19 cellular contexts compared by ENCODE assay signal in the genomic region with DNA sequence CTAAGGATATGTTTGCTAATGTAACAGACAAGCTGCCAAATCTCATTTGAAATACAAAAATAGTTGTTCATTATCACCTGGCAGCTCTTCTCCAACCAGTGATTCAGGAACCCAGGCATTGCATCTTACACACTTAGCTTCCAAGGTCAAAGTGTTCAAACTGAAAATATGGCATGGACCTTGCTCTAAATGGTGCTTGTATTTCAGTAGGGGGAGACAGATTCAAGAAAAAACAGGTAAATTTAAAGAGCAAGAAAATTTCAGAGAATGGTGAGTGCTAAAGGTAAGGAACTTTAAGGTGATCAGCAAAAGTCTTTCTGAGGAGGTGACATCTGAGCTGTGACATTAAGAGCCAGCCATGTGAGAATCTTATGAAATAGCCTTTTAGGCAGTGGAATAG.
DNase-seq lines count a peak whose midpoint lies in the region; ATAC-seq, FAIRE-seq and TF ChIP-seq lines count a peak whose summit lies in the region.
"Had no signal": no experiment of that assay in that cellular context is flagged by ENCODE, and none has a peak within 500 bp of the region (broad histone marks: within the 10 kb centered on the region; RNA-seq: fewer than 3 reads in every experiment).

No MANE protein-coding gene starts in this region.

- FAIRE-seq in K562 (lab: Jason Lieb, UNC) = no peak

- CTCF ChIA-PET in Caco-2 (lab: Charles Lee) = interaction anchor here (0.7 kb wide), 2 partner anchors 243 to 420 kb away, joined by 3 to 4 read pairs; no protein-coding TSS in a partner anchor
- CTCF ChIA-PET in K562 (lab: Yijun Ruan, JAX; ENCODE audit: low intra/inter-chr PET ratio) = interaction anchor here (0.6 to 1.8 kb wide), 2 partner anchors 228 to 230 kb away, joined by 3 to 8 read pairs; no protein-coding TSS in a partner anchor

- no peaks in the 10 kb centered on the region for H3K4me1 Mint-ChIP-seq in Caco-2 (ENCODE audit: low read depth, unreplicated experiment)
- H3K4me1 Mint-ChIP-seq: activated CD8-positive, alpha-beta memory T cell treated with anti-CD3 and anti-CD28 coated beads, Interleukin-2, amount 10 ng/mL, durations not matched to agents 7 days and 5 days; immature natural killer cell; mesothelial cell of epicardium; stimulated activated effector memory CD8-positive, alpha-beta T cell treated with anti-CD3 and anti-CD28 coated beads, Interleukin-12 subunit alpha, Interleukin-12 subunit beta, amount 100 ng/mL, for 72 hours had no signal

- no peaks in the 10 kb centered on the region for H3K9me3 ChIP-seq in Caco-2
- no peaks in the 10 kb centered on the region for H3K9me3 ChIP-seq in K562 (replicated peaks; ENCODE audit: control insufficient read depth, insufficient read depth, low read depth, low read length)
- no peaks in the 10 kb centered on the region for H3K9me3 ChIP-seq in adrenal gland (replicated peaks in 1 of 3)
- no peaks in the 10 kb centered on the region for H3K9me3 ChIP-seq in ascending aorta
- H3K9me3 ChIP-seq: BLaER1, neutrophil, upper lobe of right lung had no signal

- TF ChIP-seq CTCF in Caco-2 (IDR thresholded peaks at IDR 0.05; ENCODE audit: insufficient read depth in 1 of 2, low read depth in 1 of 2, low read length in 1 of 2, severe bottlenecking in 1 of 2, unreplicated experiment in 1 of 2) (peak; percentile 30 to 43), LNCAP (IDR thresholded peaks at IDR 0.05) (peak; percentile 13; the same call in 1 of the 2 replicates), K562 (IDR thresholded peaks at IDR 0.05 in 2 of 3, conservative IDR thresholded peaks at IDR 0.05 in 1 of 3; ENCODE audit: insufficient read depth in 2 of 3, low read depth in 1 of 3, low read length in 3 of 3) (peak in 2 of 3 experiments; percentile 15 to 40; a peak in 2 of 6 replicates), adrenal gland (IDR thresholded peaks at IDR 0.05) (no peak), ascending aorta (IDR thresholded peaks at IDR 0.05) (no peak)

- H3K27ac ChIP-seq in K562 (ENCODE audit: extremely low read depth, low read depth, low read length) (no peak overlapping the region), adrenal gland (no peak overlapping the region), ascending aorta (no peak overlapping the region)
- H3K27ac ChIP-seq: BLaER1, neutrophil, upper lobe of right lung had no signal

- peaks cover 12% of the 10 kb centered on the region for H3K27me3 Mint-ChIP-seq in Caco-2 (ENCODE audit: insufficient read depth, unreplicated experiment)

- H3K36me3 Mint-ChIP-seq in Caco-2 (ENCODE audit: insufficient read depth, unreplicated experiment) = no peaks in the 10 kb centered on the region
- H3K36me3 Mint-ChIP-seq: activated CD8-positive, alpha-beta memory T cell treated with anti-CD3 and anti-CD28 coated beads, Interleukin-2, amount 10 ng/mL, durations not matched to agents 7 days and 5 days; immature natural killer cell; mesothelial cell of epicardium; stimulated activated effector memory CD8-positive, alpha-beta T cell treated with anti-CD3 and anti-CD28 coated beads, Interleukin-12 subunit alpha, Interleukin-12 subunit beta, amount 100 ng/mL, for 72 hours had no signal

- H3K27ac Mint-ChIP-seq in Caco-2 (ENCODE audit: unreplicated experiment) = no peak overlapping the region
- H3K27ac Mint-ChIP-seq: activated CD8-positive, alpha-beta memory T cell treated with anti-CD3 and anti-CD28 coated beads, Interleukin-2, amount 10 ng/mL, durations not matched to agents 7 days and 5 days; IgD-negative memory B cell; immature natural killer cell; mesothelial cell of epicardium; stimulated activated effector memory CD8-positive, alpha-beta T cell treated with anti-CD3 and anti-CD28 coated beads, Interleukin-12 subunit alpha, Interleukin-12 subunit beta, amount 100 ng/mL, for 72 hours had no signal

- TF ChIP-seq POLR2A in K562 (conservative IDR thresholded peaks at IDR 0.05) (no peak), adrenal gland (IDR thresholded peaks at IDR 0.05) (no peak)

- no peak overlapping the region for H3K9ac ChIP-seq in K562 (ENCODE audit: insufficient read depth in 1 of 2, low read depth in 2 of 2, low read length in 2 of 2)
- H3K9ac ChIP-seq: BLaER1 had no signal

- H3K27me3 ChIP-seq in Caco-2 (replicated peaks; ENCODE audit: control insufficient read depth, insufficient read depth, low read length) (peaks cover 2% of the 10 kb centered on the region; the same call in 1 of the 2 replicates), K562 (ENCODE audit: control insufficient read depth in 2 of 2, insufficient read depth in 2 of 2, low read length in 2 of 2) (peaks cover 0 to 6% of the 10 kb centered on the region in 2 experiments; a peak in 2 of 5 replicates), adrenal gland (no peaks in the 10 kb centered on the region), ascending aorta (no peaks in the 10 kb centered on the region)
- H3K27me3 ChIP-seq: BLaER1, upper lobe of right lung had no signal

- H3K36me3 ChIP-seq in Caco-2 (ENCODE audit: control insufficient read depth, insufficient read depth, low read length) (no peaks in the 10 kb centered on the region), K562 (ENCODE audit: control insufficient read depth, insufficient read depth, low read length) (no peaks in the 10 kb centered on the region), adrenal gland (replicated peaks in 1 of 2) (no peaks in the 10 kb centered on the region), ascending aorta (no peaks in the 10 kb centered on the region)
- H3K36me3 ChIP-seq: BLaER1, neutrophil, upper lobe of right lung had no signal

- POLR2A ChIA-PET in Caco-2 (lab: Charles Lee) (no interaction called here), K562 (lab: Yijun Ruan, JAX) (interaction anchor here (1.1 kb wide), 1 partner anchor 9 kb away, joined by 3 read pairs; no protein-coding TSS in a partner anchor)

- H3K79me2 ChIP-seq in K562 (ENCODE audit: control insufficient read depth, insufficient read depth, low read length) = no peaks in the 10 kb centered on the region

- no peak for ATAC-seq in K562
- ATAC-seq: activated CD8-positive, alpha-beta memory T cell treated with anti-CD3 and anti-CD28 coated beads, Interleukin-2, amount 10 ng/mL, durations not matched to agents 7 days and 5 days; stimulated activated effector memory CD8-positive, alpha-beta T cell treated with anti-CD3 and anti-CD28 coated beads, Interleukin-12 subunit alpha, Interleukin-12 subunit beta, amount 100 ng/mL, for 72 hours; upper lobe of right lung had no signal

- intact Hi-C loops in Caco-2 (cut with micrococcal nuclease; ENCODE audit: unreplicated experiment) (loop anchor here (5.0 kb wide), 1 partner anchor 579 kb away; no protein-coding TSS in a partner anchor), K562 (cut with micrococcal nuclease) (no loop called here), adrenal gland (cut with DNase I) (no loop called here), ascending aorta (cut with DNase I) (no loop called here)

- BruUV-seq in Caco-2 (replicated peaks; lab: Mats Ljungman, UMichigan) (no TSS peak), K562 (replicated peaks; lab: Mats Ljungman, UMichigan) (no TSS peak)

- no peak overlapping the region for H3K4me2 ChIP-seq in K562 (ENCODE audit: insufficient read depth, low read length)
- H3K4me2 ChIP-seq: BLaER1 had no signal

- no peaks in the 10 kb centered on the region for H4K20me1 ChIP-seq in K562 (replicated peaks; ENCODE audit: control insufficient read depth, insufficient read depth, low read length)
- H4K20me1 ChIP-seq: BLaER1 had no signal

- in situ Hi-C loops in K562 (cut with MboI) = loop anchor here (25.0 kb wide), 1 partner anchor 564 kb away; no protein-coding TSS in a partner anchor
- in situ Hi-C loops in G401 (cut with HindIII; ENCODE audit: low sequenced_read_pairs) = no loop called here

- TF ChIP-seq EP300 in K562 (IDR thresholded peaks at IDR 0.05; ENCODE audit: low read length) = no peak

- H3K9me1 ChIP-seq in K562 (ENCODE audit: control insufficient read depth, insufficient read depth, low read length) = no peaks in the 10 kb centered on the region

- DNase-seq in Caco-2 (no peak), K562 (ENCODE audit: extremely low read depth in 1 of 4, low spot score in 3 of 4) (no peak), iris pigment epithelial cell (ENCODE audit: low read depth) (peak; percentile 5), adrenal gland (no peak), ascending aorta (ENCODE audit: low spot score in 2 of 2) (no peak), G401 (ENCODE audit: low spot score) (no peak)
- DNase-seq in activated naive CD4-positive, alpha-beta T cell (lab: John Stamatoyannopoulos, UW) = no peak
- DNase-seq: activated CD8-positive, alpha-beta memory T cell treated with anti-CD3 and anti-CD28 coated beads, Interleukin-2, amount 10 ng/mL, durations not matched to agents 7 days and 5 days; activated effector memory CD4-positive, alpha-beta T cell treated with anti-CD3 and anti-CD28 coated beads, Interleukin-2, amount 50 U/mL, for 16 hours; effector CD8-positive, alpha-beta T cell; immature natural killer cell; NCI-H1417; upper lobe of right lung had no signal

- H3K4me3 ChIP-seq in Caco-2 (ENCODE audit: low read depth, low read length) (no peak overlapping the region), K562 (no peak overlapping the region), adrenal gland (no peak overlapping the region), ascending aorta (no peak overlapping the region)
- H3K4me3 ChIP-seq: BLaER1, upper lobe of right lung had no signal

- no peak overlapping the region for H2AFZ ChIP-seq in K562 (ENCODE audit: low read depth, low read length)

- TF ChIP-seq RAD21 in K562 (CRISPR knock-in tag; conservative IDR thresholded peaks at IDR 0.05 in 1 of 2, IDR thresholded peaks at IDR 0.05 in 1 of 2) = peak in 1 of 2 experiments; percentile 43; a peak in 2 of 4 replicates

- H3K9me3 Mint-ChIP-seq in Caco-2 (ENCODE audit: unreplicated experiment) = no peaks in the 10 kb centered on the region
- H3K9me3 Mint-ChIP-seq: immature natural killer cell; stimulated activated effector memory CD8-positive, alpha-beta T cell treated with anti-CD3 and anti-CD28 coated beads, Interleukin-12 subunit alpha, Interleukin-12 subunit beta, amount 100 ng/mL, for 72 hours had no signal

- H3K4me3 Mint-ChIP-seq in Caco-2 (ENCODE audit: unreplicated experiment) = no peak overlapping the region
- H3K4me3 Mint-ChIP-seq: activated CD8-positive, alpha-beta memory T cell treated with anti-CD3 and anti-CD28 coated beads, Interleukin-2, amount 10 ng/mL, durations not matched to agents 7 days and 5 days; IgD-negative memory B cell; immature natural killer cell; mesothelial cell of epicardium; stimulated activated effector memory CD8-positive, alpha-beta T cell treated with anti-CD3 and anti-CD28 coated beads, Interleukin-12 subunit alpha, Interleukin-12 subunit beta, amount 100 ng/mL, for 72 hours had no signal

- H3K4me1 ChIP-seq in Caco-2 (no peaks in the 10 kb centered on the region), K562 (replicated peaks in 1 of 2; ENCODE audit: control insufficient read depth in 2 of 2, insufficient read depth in 2 of 2, low read length in 2 of 2) (no peaks in the 10 kb centered on the region), adrenal gland (replicated peaks in 1 of 2) (no peaks in the 10 kb centered on the region), ascending aorta (no peaks in the 10 kb centered on the region)
- H3K4me1 ChIP-seq: upper lobe of right lung had no signal

Comparison
In these comparisons a context has a peak if more than half of its experiments do, and no peak if none do; other contexts are left out.
1. CTCF ChIP-seq: peak in Caco-2 (2 of 2), LNCAP (single experiment) and K562 (2 of 3); none in adrenal gland (0 of 6) and ascending aorta (0 of 3).